In the genomic region with DNA sequence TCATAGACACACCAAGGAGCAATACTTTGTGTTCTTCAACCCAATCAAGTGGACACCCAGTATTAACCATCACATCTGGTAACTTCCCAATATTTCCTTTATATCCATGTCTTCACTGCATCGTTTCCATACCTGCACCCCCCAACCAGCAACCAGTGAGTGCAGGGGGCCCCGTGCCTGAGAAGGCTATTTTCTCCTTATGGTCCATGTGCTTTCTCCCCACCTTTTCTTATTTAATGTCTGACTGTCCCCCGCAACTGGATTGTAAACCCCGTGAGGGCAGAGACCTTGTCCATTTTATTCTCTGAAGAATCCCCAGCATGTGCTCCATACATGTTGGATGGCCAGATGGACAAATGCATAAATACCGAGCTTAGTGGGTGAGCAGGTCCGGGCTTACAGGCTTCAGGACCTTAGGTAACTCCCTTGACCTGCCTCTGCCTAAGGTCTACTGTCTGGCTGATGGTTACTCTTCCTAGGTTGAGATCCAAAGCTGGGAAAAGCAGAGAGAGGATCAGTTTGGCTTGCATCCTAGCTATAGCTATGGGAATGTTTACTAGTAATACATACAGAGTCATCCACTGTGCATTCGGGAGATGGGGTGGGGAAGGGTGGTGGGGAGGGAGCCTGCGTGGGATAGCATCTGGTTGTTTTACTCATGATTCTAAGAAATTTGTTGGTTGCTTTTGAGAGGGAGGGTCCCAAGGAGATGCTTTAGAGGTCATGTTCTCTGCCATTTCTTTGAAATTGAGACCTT, we compare ENCODE assay signal across 1 cellular context.
TF ChIP-seq lines count a peak whose summit lies in the region.

No MANE protein-coding gene starts in this region.

TF ChIP-seq in IMR-90, 13 proteins besides CTCF, POLR2A, EP300 and RAD21:
- no peak for TF ChIP-seq BHLHE40 (IDR thresholded peaks at IDR 0.05; ENCODE audit: low read depth, low read length)
- TF ChIP-seq FOS (IDR thresholded peaks at IDR 0.05; ENCODE audit: low read depth, low read length), result no peak
- no peak for TF ChIP-seq CEBPB (IDR thresholded peaks at IDR 0.05; ENCODE audit: low read depth, low read length)
- no peak for TF ChIP-seq RFX5 (IDR thresholded peaks at IDR 0.05; ENCODE audit: low read depth, low read length)
- no peak for TF ChIP-seq MXI1 (IDR thresholded peaks at IDR 0.05; ENCODE audit: borderline replicate concordance, low read depth, low read length)
- no peak for TF ChIP-seq SMC3 (IDR thresholded peaks at IDR 0.05; ENCODE audit: low read depth, low read length)
- no peak for TF ChIP-seq CHD1 (IDR thresholded peaks at IDR 0.05; ENCODE audit: low read depth, low read length)
- TF ChIP-seq MAFK (IDR thresholded peaks at IDR 0.05; ENCODE audit: low read depth, low read length), result no peak
- no peak for TF ChIP-seq USF2 (IDR thresholded peaks at IDR 0.05; ENCODE audit: low read depth, low read length)
- TF ChIP-seq RCOR1 (IDR thresholded peaks at IDR 0.05; ENCODE audit: insufficient replicate concordance, low read length), result no peak
- no peak for TF ChIP-seq MAZ (IDR thresholded peaks at IDR 0.05; ENCODE audit: borderline replicate concordance, low read depth, low read length)
- no peak for TF ChIP-seq NFE2L2 (IDR thresholded peaks at IDR 0.05; ENCODE audit: low read depth, low read length)
- TF ChIP-seq, protein P1, sequence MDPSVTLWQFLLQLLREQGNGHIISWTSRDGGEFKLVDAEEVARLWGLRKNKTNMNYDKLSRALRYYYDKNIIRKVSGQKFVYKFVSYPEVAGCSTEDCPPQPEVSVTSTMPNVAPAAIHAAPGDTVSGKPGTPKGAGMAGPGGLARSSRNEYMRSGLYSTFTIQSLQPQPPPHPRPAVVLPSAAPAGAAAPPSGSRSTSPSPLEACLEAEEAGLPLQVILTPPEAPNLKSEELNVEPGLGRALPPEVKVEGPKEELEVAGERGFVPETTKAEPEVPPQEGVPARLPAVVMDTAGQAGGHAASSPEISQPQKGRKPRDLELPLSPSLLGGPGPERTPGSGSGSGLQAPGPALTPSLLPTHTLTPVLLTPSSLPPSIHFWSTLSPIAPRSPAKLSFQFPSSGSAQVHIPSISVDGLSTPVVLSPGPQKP (IDR thresholded peaks at IDR 0.05; ENCODE audit: borderline replicate concordance, low read depth, low read length), result no peak
